In genomic region chr4:40308528-40309122, GRCh38 we compare ENCODE assay signal across 15 cellular contexts. TPM values are rescaled to one million over a fixed set of nuclear protein-coding genes. Genes with fewer than 3 reads are reported as not detected.
DNase-seq lines count a peak whose midpoint lies in the region; ATAC-seq, FAIRE-seq and TF ChIP-seq lines count a peak whose summit lies in the region.
"Had no signal": no experiment of that assay in that cellular context is flagged by ENCODE, and none has a peak within 500 bp of the region (broad histone marks: within the 10 kb centered on the region; RNA-seq: fewer than 3 reads in every experiment).

No MANE protein-coding gene starts in this region.

- H3K27me3 ChIP-seq in layer of hippocampus (ENCODE audit: control insufficient read depth, insufficient read depth, low read length) (no peaks in the 10 kb centered on the region), A673 (replicated peaks; ENCODE audit: insufficient read depth, low read depth, low read length, poor library complexity) (no peaks in the 10 kb centered on the region)
- H3K27me3 ChIP-seq: pancreas had no signal

- H3K4me2 ChIP-seq in A549 = 0 out of 3 replicates have a peak overlapping the region, but pooled peaks have one; percentile 68

- H3K4me1 ChIP-seq in A549 (peaks cover 19% of the 10 kb centered on the region; the same call in 2 of the 3 replicates), A673 (ENCODE audit: insufficient read depth, low read length, poor library complexity, severe bottlenecking) (peaks cover 21% of the 10 kb centered on the region)
- H3K4me1 ChIP-seq: pancreas had no signal

- H3K9me3 ChIP-seq in A549 = 0 out of 3 replicates have a peak, but pooled peaks cover 7% of the 10 kb centered on the region
- no peaks in the 10 kb centered on the region for H3K9me3 ChIP-seq in A673 (ENCODE audit: low read depth, low read length, poor library complexity, severe bottlenecking)
- H3K9me3 ChIP-seq: pancreas had no signal

- H3K36me3 Mint-ChIP-seq in WTC11 = peaks cover 8% of the 10 kb centered on the region

- H3K27ac ChIP-seq in A549 (peak overlapping the region; percentile 72 to 82), layer of hippocampus (ENCODE audit: low read depth, low read length) (peak overlapping the region; percentile 27), A673 (ENCODE audit: low read depth, low read length, poor library complexity, severe bottlenecking) (no peak overlapping the region)

- no TSS peak for BruUV-seq in A673 (replicated peaks; lab: Mats Ljungman, UMichigan)

- H3K4me3 Mint-ChIP-seq in WTC11 = no peak overlapping the region

- peaks cover 56% of the 10 kb centered on the region for H3K4me1 Mint-ChIP-seq in WTC11

- H3K27ac Mint-ChIP-seq in WTC11 = peak overlapping the region; percentile 81; the same call in 1 of the 2 replicates

- no peaks in the 10 kb centered on the region for H3K36me3 ChIP-seq in A673 (ENCODE audit: insufficient read depth, low read length, poor library complexity, severe bottlenecking)
- H3K36me3 ChIP-seq: pancreas had no signal

- 82% methylated on average over 4 of the region's 4 CpGs for WGBS in A549 (ENCODE audit: missing lambda C conversion rate)

- ATAC-seq in A549 (no peak), WTC11 (0 out of 2 replicates have a peak, but pooled peaks have one; percentile 4), HG03159 (IDR thresholded peaks at IDR 0.05; ENCODE audit: unreplicated experiment) (no peak)

- no peak for TF ChIP-seq POLR2A in A549 (IDR thresholded peaks at IDR 0.05; ENCODE audit: low read length)

- no peak for TF ChIP-seq RAD21 in A549 (conservative IDR thresholded peaks at IDR 0.05 in 1 of 2, IDR thresholded peaks at IDR 0.05 in 1 of 2)

- TF ChIP-seq CTCF in A549 (IDR thresholded peaks at IDR 0.05) (no peak), WTC11 (IDR thresholded peaks at IDR 0.05) (no peak), A673 (conservative IDR thresholded peaks at IDR 0.05; ENCODE audit: low read depth, low read length) (no peak)

- peaks cover 6% of the 10 kb centered on the region; the same call in 1 of the 2 replicates for H3K27me3 Mint-ChIP-seq in WTC11 (ENCODE audit: low read depth)

- intact Hi-C loops in A673 (cut with micrococcal nuclease; ENCODE audit: unreplicated experiment) = loop anchor here (1.0 to 2.0 kb wide), 3 partner anchors 112 to 252 kb away; partner anchors contain the start of gene N4BP2

- H3K9me3 Mint-ChIP-seq in WTC11 = peaks cover 14% of the 10 kb centered on the region

- FAIRE-seq in A549 (lab: Jason Lieb, UNC) (no peak), GM18507 (lab: Jason Lieb, UNC) (peak; percentile 29)
- FAIRE-seq: pancreas had no signal

- DNase-seq in A549 (ENCODE audit: low read depth in 1 of 2, low spot score in 1 of 2) = no peak
- no peak for DNase-seq in GM18507 (ENCODE audit: extremely low spot score, insufficient read length, low read depth)
- peak; percentile 28 for DNase-seq in WTC11 (ENCODE audit: low spot score)
- no peak for DNase-seq in UCSD-AML1 (lab: John Stamatoyannopoulos, UW; ENCODE audit: unreplicated experiment)
- DNase-seq in A673 (ENCODE audit: low spot score) = no peak
- DNase-seq in central memory CD4-positive, alpha-beta T cell = no peak
- DNase-seq: AML-193, MV-4-11, NCI-H510A had no signal

- POLR2A ChIA-PET in A549 (lab: Yijun Ruan, JAX) = interaction anchor here (0.8 to 1.0 kb wide), 2 partner anchors 251 to 253 kb away, joined by 3 to 4 read pairs; partner anchors contain the start of gene N4BP2
- POLR2A ChIA-PET in WTC11 (lab: Charles Lee) = no interaction called here
- POLR2A ChIA-PET in A673 (lab: Charles Lee; ENCODE audit: low non-redundant PET) = no interaction called here

- H3K4me3 ChIP-seq in A549 (no peak overlapping the region), A673 (ENCODE audit: low read depth, low read length, poor library complexity, severe bottlenecking) (no peak overlapping the region)
- H3K4me3 ChIP-seq: pancreas had no signal

- CTCF ChIA-PET in A549 (lab: Yijun Ruan, JAX) (interaction anchor here (0.9 to 3.8 kb wide), 5 partner anchors 8 to 248 kb away, joined by 3 to 12 read pairs (median 4); no protein-coding TSS in a partner anchor), WTC11 (lab: Charles Lee) (interaction anchor here (0.6 to 5.1 kb wide), 5 partner anchors 8 to 157 kb away, joined by 4 to 32 read pairs (median 6); no protein-coding TSS in a partner anchor), A673 (lab: Charles Lee) (no interaction called here)

- TF ChIP-seq EP300 in A549 (IDR thresholded peaks at IDR 0.05) = no peak

TF ChIP-seq in A549, 52 proteins besides CTCF, POLR2A, EP300 and RAD21 (continues in another document):
- TF ChIP-seq SMC3 (IDR thresholded peaks at IDR 0.05) (no peak), MAFK (IDR thresholded peaks at IDR 0.05; ENCODE audit: partially characterized antibody) (no peak), RCOR1 (IDR thresholded peaks at IDR 0.05; ENCODE audit: low read depth, low read length) (no peak), TFCP2L1 (CRISPR knock-in tag; IDR thresholded peaks at IDR 0.05) (no peak), NPAS2 (CRISPR knock-in tag; IDR thresholded peaks at IDR 0.05; ENCODE audit: borderline replicate concordance) (no peak), USF2 (IDR thresholded peaks at IDR 0.05) (no peak), SREBF2 (IDR thresholded peaks at IDR 0.05) (no peak), ZNF302 (CRISPR knock-in tag; IDR thresholded peaks at IDR 0.05) (no peak), ATOH8 (CRISPR knock-in tag; IDR thresholded peaks at IDR 0.05; ENCODE audit: low read depth) (no peak), POLR2AphosphoS2 (conservative IDR thresholded peaks at IDR 0.05; ENCODE audit: low read length) (no peak), HOXA7 (CRISPR knock-in tag; IDR thresholded peaks at IDR 0.05) (no peak), E2F6 (IDR thresholded peaks at IDR 0.05; ENCODE audit: borderline replicate concordance, low read depth) (no peak)

TF ChIP-seq in WTC11, 78 proteins besides CTCF, POLR2A, EP300 and RAD21:
- TF ChIP-seq ZNF425 (CRISPR knock-in tag; conservative IDR thresholded peaks at IDR 0.05) (no peak), TEAD1 (CRISPR knock-in tag; IDR thresholded peaks at IDR 0.05) (no peak), SP1 (CRISPR knock-in tag; conservative IDR thresholded peaks at IDR 0.05) (0 out of 2 replicates have a peak, but pooled peaks have one; percentile 12)
TF ChIP-seq in WTC11: peak in this region for 1.

RNA-seq across cellular contexts. Expression of gene CHRNA9, which starts 26.5 kb away (rescaled TPM):
- polyA plus RNA-seq in A549 (2011; rRNA removed) (1.6 and 1.9 TPM in 2 replicates), A549 (2017; fragmentation: RNase III; extraction: RNeasy Plus Mini Kit Qiagen cat#74134 plus additional on column Dnase treatment) (0.54 to 2.0 TPM (median 1.3 TPM) in 3 replicates)
- polyA plus RNA-seq in A549 (2012; cell fraction: cytosol; rRNA removed) = 0.36 and 0.70 TPM in 2 replicates
- 0.32 and 0.83 TPM in 2 replicates for polyA plus RNA-seq in A549 (2012; cell fraction: nucleus; rRNA removed)
- polyA minus RNA-seq in A549 (2011; rRNA and poly(A)+ RNA removed) = 1.2 and 2.7 TPM in 2 replicates
- total RNA-seq in WTC11 (2021) (1.2 to 1.9 TPM (median 1.8 TPM) in 3 replicates), A673 (2021) (0.35 and 1.5 TPM in 2 replicates)
- total RNA-seq: esophagus mucosa, pancreas, SK-MEL-5, subcutaneous adipose tissue had no signal
- polyA plus RNA-seq: pancreas had no signal
